8 cellular contexts compared by ENCODE assay signal in genomic region chr5:134411546-134412266, GRCh38. TPM values are rescaled to one million over a fixed set of nuclear protein-coding genes. Genes with fewer than 3 reads are reported as not detected.
DNase-seq lines count a peak whose midpoint lies in the region; ATAC-seq lines count a peak whose summit lies in the region.

CDKN2AIPNL (minus strand) TSS chr5:134411881; CDS start chr5:134411854, 27 bp downstream.

- H3K4me1 Mint-ChIP-seq in CD8-positive, alpha-beta memory T cell, result peaks cover 29 to 55% (median 49%) of the 10 kb centered on the region in 3 donors

- H3K4me3 ChIP-seq in CD8-positive, alpha-beta memory T cell (ENCODE audit: low read length), result peak within 1 kb of the TSS; percentile 90
- H3K4me3 ChIP-seq in ectodermal cell (ENCODE audit: insufficient read depth, low read depth, low read length), result peak within 1 kb of the TSS; percentile 86

- H3K27me3 ChIP-seq in CD8-positive, alpha-beta memory T cell (ENCODE audit: insufficient read depth, low read length, poor library complexity, severe bottlenecking), result no peaks in the 10 kb centered on the region
- H3K27me3 ChIP-seq in ectodermal cell (ENCODE audit: control insufficient read depth, insufficient read depth, low read length, poor library complexity, severe bottlenecking), result no peaks in the 10 kb centered on the region

- H3K27ac Mint-ChIP-seq in CD8-positive, alpha-beta memory T cell, result peak within 1 kb of the TSS; percentile 75 to 98 (median 90)

- POLR2A ChIA-PET in CD8-positive, alpha-beta memory T cell (lab: Charles Lee), result interaction anchor here (0.8 to 4.7 kb wide), 7 partner anchors 16 to 185 kb away, joined by 3 to 67 read pairs (median 3); partner anchors contain the start of genes JADE2 and UBE2B

- H3K27ac ChIP-seq in CD8-positive, alpha-beta memory T cell (ENCODE audit: low read depth, low read length), result peak within 1 kb of the TSS; percentile 81
- peak within 1 kb of the TSS; percentile 5 for H3K27ac ChIP-seq in ectodermal cell (ENCODE audit: insufficient read depth, low read depth, low read length, poor library complexity, severe bottlenecking)

- WGBS in ectodermal cell, 2 experiments, result 6% methylated on average over 61 of the region's 61 CpGs

- peaks cover 0 to 21% (median 0%) of the 10 kb centered on the region in 3 donors for H3K36me3 Mint-ChIP-seq in CD8-positive, alpha-beta memory T cell

- peak within 1 kb of the TSS; percentile 91 to 97 (median 92) for H3K4me3 Mint-ChIP-seq in CD8-positive, alpha-beta memory T cell

- H3K9me3 ChIP-seq in CD8-positive, alpha-beta memory T cell (ENCODE audit: low read length), result no peaks in the 10 kb centered on the region
- H3K9me3 ChIP-seq in ectodermal cell (ENCODE audit: control insufficient read depth, low read length), result no peaks in the 10 kb centered on the region

- H3K9me3 Mint-ChIP-seq in CD8-positive, alpha-beta memory T cell, result no peaks in the 10 kb centered on the region

- DNase-seq in CD8-positive, alpha-beta memory T cell, result peak; percentile 78 to 92 (median 87)
- DNase-seq in NCI-H82 treated with DMSO at 0.1 percent for 48 hours (lab: John Stamatoyannopoulos, UW; ENCODE audit: unreplicated experiment) (peak; percentile 50), lung microvascular endothelial cell (ENCODE audit: low read depth in 2 of 2) (peak; percentile 92 to 93)
- DNase-seq in activated CD8-positive, alpha-beta memory T cell treated with anti-CD3 and anti-CD28 coated beads for 1 hour (ENCODE audit: extremely low read depth in 1 of 2, low read depth in 1 of 2), result peak; percentile 76 to 85
- DNase-seq in stimulated activated CD4-positive, alpha-beta T cell treated with anti-CD3 and anti-CD28 coated beads, TNF-alpha, amount 100 ng/mL, for 48 hours (ENCODE audit: low read depth in 3 of 3), result peak; percentile 80 to 85 (median 82)

- CTCF ChIA-PET in CD8-positive, alpha-beta memory T cell (lab: Charles Lee), result interaction anchor here (0.7 to 2.6 kb wide), 33 partner anchors 9 to 433 kb away, joined by 3 to 24 read pairs (median 5); partner anchors contain the start of genes CAMLG, DDX46, PPP2CA and UBE2B

- H3K27me3 Mint-ChIP-seq in CD8-positive, alpha-beta memory T cell, result peaks cover 0 to 2% of the 10 kb centered on the region in 2 donors

- H3K4me1 ChIP-seq in CD8-positive, alpha-beta memory T cell (ENCODE audit: insufficient read depth, low read length), result peaks cover 27% of the 10 kb centered on the region
- H3K4me1 ChIP-seq in ectodermal cell (ENCODE audit: control insufficient read depth, insufficient read depth, low read length), result peaks cover 17% of the 10 kb centered on the region

- H3K36me3 ChIP-seq in CD8-positive, alpha-beta memory T cell (ENCODE audit: insufficient read depth, low read length), result no peaks in the 10 kb centered on the region
- peaks cover 8% of the 10 kb centered on the region for H3K36me3 ChIP-seq in ectodermal cell (ENCODE audit: control insufficient read depth, insufficient read depth, low read length)

- ATAC-seq in GM19438 (IDR thresholded peaks at IDR 0.05; ENCODE audit: low read depth, unreplicated experiment), result peak; percentile 95
- peak; percentile 96 for ATAC-seq in HG03571 (IDR thresholded peaks at IDR 0.05; ENCODE audit: unreplicated experiment)

RNA-seq across cellular contexts. Expression of gene CDKN2AIPNL, which starts in this region (rescaled TPM):
- 10 to 100 TPM; 42.1 to 42.2 TPM for total RNA-seq in CD8-positive, alpha-beta memory T cell
- 29.6 TPM for polyA plus RNA-seq in CD8-positive, alpha-beta memory T cell
- 77.8 TPM for polyA plus RNA-seq in ectodermal cell (2013, experiment 1 of 4)
- 78.8 TPM for polyA plus RNA-seq in ectodermal cell (2013, experiment 2 of 4)
- polyA plus RNA-seq in ectodermal cell (2013, experiment 3 of 4), result 70.8 TPM
- 66.7 TPM for polyA plus RNA-seq in ectodermal cell (2013, experiment 4 of 4)
- 45.8 and 52.0 TPM in 2 replicates for total RNA-seq in lung microvascular endothelial cell

Comparison
In these comparisons a context has a peak if more than half of its experiments do, and no peak if none do; other contexts are left out.
1. Peak in every context shown above with its lines: DNase-seq, ATAC-seq, H3K4me3 ChIP-seq and H3K27ac ChIP-seq.